In the genomic region with DNA sequence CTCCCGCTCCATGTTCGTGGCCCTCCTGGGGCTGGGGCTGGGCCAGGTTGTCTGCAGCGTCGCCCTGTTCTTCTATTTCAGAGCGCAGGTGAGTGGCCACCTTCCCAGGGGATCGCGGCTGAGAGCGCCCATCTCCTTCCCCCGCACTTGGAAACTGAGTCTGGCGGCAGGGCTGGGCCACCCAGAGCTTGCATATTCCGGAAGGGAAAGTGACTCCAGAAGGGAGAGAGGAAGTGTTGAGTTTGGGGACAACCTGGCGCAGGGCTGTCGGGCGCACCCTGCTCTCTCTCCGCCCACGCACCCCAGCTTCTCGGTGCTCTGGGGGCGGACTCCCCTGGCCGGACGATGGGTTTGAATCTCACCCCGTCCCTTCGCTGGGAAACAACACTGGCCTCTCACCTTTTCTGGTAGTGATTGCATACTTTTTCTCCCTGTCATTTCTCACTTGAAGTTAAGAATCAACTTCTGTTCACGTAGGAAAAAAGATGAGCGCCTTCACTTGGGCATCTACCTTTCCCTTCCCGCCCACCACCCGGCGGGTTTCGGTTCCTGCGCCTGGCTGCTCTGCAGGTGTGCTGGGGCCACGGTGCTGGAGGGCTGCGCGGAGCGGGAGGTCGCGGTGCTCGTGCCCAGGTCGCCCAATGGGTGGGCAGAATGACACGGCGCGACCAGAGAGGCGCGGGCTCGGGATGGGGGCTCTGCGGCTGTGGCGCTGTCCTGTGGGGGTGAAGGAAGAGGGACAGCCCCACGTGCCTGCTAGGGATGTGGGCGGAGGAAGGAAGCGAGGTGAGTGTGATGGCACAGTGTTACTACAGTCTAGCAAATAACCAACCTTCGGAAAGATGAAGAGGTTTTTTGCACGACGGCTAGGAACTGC, we compare ENCODE assay signal across 8 cellular contexts. TPM values are rescaled to one million over a fixed set of nuclear protein-coding genes. Genes with fewer than 3 reads are reported as not detected.
DNase-seq lines count a peak whose midpoint lies in the region; ATAC-seq and TF ChIP-seq lines count a peak whose summit lies in the region.

No MANE protein-coding gene starts in this region.

- H3K9me3 ChIP-seq in duodenal mucosa (ENCODE audit: control insufficient read depth in 1 of 2, low read length in 2 of 2): no peaks in the 10 kb centered on the region
- H3K9me3 ChIP-seq in aorta (ENCODE audit: control insufficient read depth, low read length): peaks cover 2% of the 10 kb centered on the region

- ATAC-seq in GM18511 (IDR thresholded peaks at IDR 0.05; ENCODE audit: unreplicated experiment) (peak; percentile 77), HG02623 (IDR thresholded peaks at IDR 0.05; ENCODE audit: unreplicated experiment) (peak; percentile 65), omental fat pad (ENCODE audit: low FRiP score) (peak; percentile 37), aorta (ENCODE audit: low FRiP score) (no peak)

- no peak overlapping the region for H3K27ac ChIP-seq in duodenal mucosa (ENCODE audit: low read depth, low read length)
- no peak overlapping the region for H3K27ac ChIP-seq in aorta (ENCODE audit: low read depth in 1 of 2, low read length in 2 of 2)

- H3K36me3 ChIP-seq in duodenal mucosa (ENCODE audit: control insufficient read depth in 1 of 2, insufficient read depth in 2 of 2, low read length in 2 of 2) (no peaks in the 10 kb centered on the region), aorta (ENCODE audit: control insufficient read depth in 1 of 2, insufficient read depth in 2 of 2, low read length in 1 of 2) (no peaks in the 10 kb centered on the region)

- peak; percentile 24 for DNase-seq in activated CD4-positive, CD25-positive, alpha-beta regulatory T cell treated with anti-CD3 and anti-CD28 coated beads, Interleukin-2, amount 50 U/mL, for 16 hours (ENCODE audit: low read depth, low spot score)
- no peak for DNase-seq in omental fat pad (ENCODE audit: low spot score)
- DNase-seq in OCI-M2 (lab: John Stamatoyannopoulos, UW; ENCODE audit: unreplicated experiment): no peak
- no peak for DNase-seq in NCI-H510A treated with DMSO at 0.1 percent for 48 hours (lab: John Stamatoyannopoulos, UW)
- no peak for DNase-seq in aorta

- WGBS in aorta, 2 donors: 3% methylated on average over 47 to 51 of the region's 51 CpGs

- no peak for TF ChIP-seq CTCF in omental fat pad (IDR thresholded peaks at IDR 0.05)

- H3K27me3 ChIP-seq in duodenal mucosa (ENCODE audit: control insufficient read depth in 1 of 2, insufficient read depth in 2 of 2, low read length in 2 of 2) (peaks cover 18 to 39% of the 10 kb centered on the region in 2 donors), aorta (ENCODE audit: control insufficient read depth in 1 of 2, insufficient read depth in 2 of 2, low read length in 1 of 2) (no peaks in the 10 kb centered on the region)

- H3K4me3 ChIP-seq in duodenal mucosa (ENCODE audit: low read depth in 1 of 2, low read length in 2 of 2): peak overlapping the region; percentile 48 to 57
- no peak overlapping the region for H3K4me3 ChIP-seq in aorta (ENCODE audit: low read length in 2 of 2)

- no peak overlapping the region for H3K9ac ChIP-seq in duodenal mucosa (ENCODE audit: low read depth in 1 of 2, low read length in 2 of 2)

- H3K4me1 ChIP-seq in duodenal mucosa (ENCODE audit: control insufficient read depth in 1 of 2, insufficient read depth in 2 of 2, low read length in 2 of 2) (peaks cover 0 to 7% of the 10 kb centered on the region in 2 donors), aorta (ENCODE audit: control insufficient read depth in 1 of 2, insufficient read depth in 2 of 2, low read length in 2 of 2) (no peaks in the 10 kb centered on the region)

- intact Hi-C loops in aorta (cut with DNase I): no loop called here

RNA-seq across cellular contexts. Expression of a gene that starts 0.7 kb away (rescaled TPM):
- under 1 TPM in 1 of 4 donors, not detected in 3; 0.37 TPM for total RNA-seq in omental fat pad
- under 1 TPM in 1 of 2 donors, not detected in 1; 0.16 TPM for total RNA-seq in aorta
- not detected for polyA plus RNA-seq in aorta

Comparison
In these comparisons a context has a peak if more than half of its experiments do, and no peak if none do; other contexts are left out.
1. H3K4me3 ChIP-seq: peak in duodenal mucosa (2 of 2); none in aorta (0 of 2).